In the genomic region with DNA sequence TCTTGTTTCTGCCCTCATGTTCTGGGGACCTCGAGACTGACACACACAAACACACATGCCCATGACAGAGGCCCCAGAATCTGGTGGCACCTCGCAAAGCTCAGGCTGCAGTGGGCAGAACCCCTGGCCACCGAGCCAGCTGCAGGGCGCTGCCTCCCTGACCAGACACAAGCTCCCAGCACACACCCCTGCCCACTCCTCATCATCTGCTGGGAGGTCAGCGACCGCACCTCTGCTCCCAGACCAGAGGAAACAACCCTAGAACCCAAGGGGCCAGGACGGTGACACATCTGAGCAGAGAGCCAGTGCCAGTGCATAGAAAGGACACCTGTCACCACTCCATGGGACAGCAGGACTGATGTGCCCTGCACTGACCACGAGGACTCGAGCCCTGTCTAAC, we compare ENCODE assay signal across 1 cellular context.
TF ChIP-seq lines count a peak whose summit lies in the region.

No MANE protein-coding gene starts in this region.

TF ChIP-seq in GM12878, 131 proteins besides CTCF, POLR2A, EP300 and RAD21:
- TF ChIP-seq, protein P1, sequence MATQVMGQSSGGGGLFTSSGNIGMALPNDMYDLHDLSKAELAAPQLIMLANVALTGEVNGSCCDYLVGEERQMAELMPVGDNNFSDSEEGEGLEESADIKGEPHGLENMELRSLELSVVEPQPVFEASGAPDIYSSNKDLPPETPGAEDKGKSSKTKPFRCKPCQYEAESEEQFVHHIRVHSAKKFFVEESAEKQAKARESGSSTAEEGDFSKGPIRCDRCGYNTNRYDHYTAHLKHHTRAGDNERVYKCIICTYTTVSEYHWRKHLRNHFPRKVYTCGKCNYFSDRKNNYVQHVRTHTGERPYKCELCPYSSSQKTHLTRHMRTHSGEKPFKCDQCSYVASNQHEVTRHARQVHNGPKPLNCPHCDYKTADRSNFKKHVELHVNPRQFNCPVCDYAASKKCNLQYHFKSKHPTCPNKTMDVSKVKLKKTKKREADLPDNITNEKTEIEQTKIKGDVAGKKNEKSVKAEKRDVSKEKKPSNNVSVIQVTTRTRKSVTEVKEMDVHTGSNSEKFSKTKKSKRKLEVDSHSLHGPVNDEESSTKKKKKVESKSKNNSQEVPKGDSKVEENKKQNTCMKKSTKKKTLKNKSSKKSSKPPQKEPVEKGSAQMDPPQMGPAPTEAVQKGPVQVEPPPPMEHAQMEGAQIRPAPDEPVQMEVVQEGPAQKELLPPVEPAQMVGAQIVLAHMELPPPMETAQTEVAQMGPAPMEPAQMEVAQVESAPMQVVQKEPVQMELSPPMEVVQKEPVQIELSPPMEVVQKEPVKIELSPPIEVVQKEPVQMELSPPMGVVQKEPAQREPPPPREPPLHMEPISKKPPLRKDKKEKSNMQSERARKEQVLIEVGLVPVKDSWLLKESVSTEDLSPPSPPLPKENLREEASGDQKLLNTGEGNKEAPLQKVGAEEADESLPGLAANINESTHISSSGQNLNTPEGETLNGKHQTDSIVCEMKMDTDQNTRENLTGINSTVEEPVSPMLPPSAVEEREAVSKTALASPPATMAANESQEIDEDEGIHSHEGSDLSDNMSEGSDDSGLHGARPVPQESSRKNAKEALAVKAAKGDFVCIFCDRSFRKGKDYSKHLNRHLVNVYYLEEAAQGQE (IDR thresholded peaks at IDR 0.05; ENCODE audit: low read depth, low read length) = no peak
- TF ChIP-seq NFIC (IDR thresholded peaks at IDR 0.05; ENCODE audit: low read depth, low read length) (no peak), BACH1 (IDR thresholded peaks at IDR 0.05; ENCODE audit: borderline replicate concordance) (no peak), RELA (IDR thresholded peaks at IDR 0.05; ENCODE audit: borderline replicate concordance, partially characterized antibody) (no peak), HDAC2 (IDR thresholded peaks at IDR 0.05) (no peak), SRF (IDR thresholded peaks at IDR 0.05; ENCODE audit: low read depth in 2 of 2, low read length in 2 of 2) (no peak), CBX3 (IDR thresholded peaks at IDR 0.05; ENCODE audit: borderline replicate concordance, low read depth) (no peak), KLF5 (IDR thresholded peaks at IDR 0.05; ENCODE audit: partially characterized antibody) (no peak), MYB (IDR thresholded peaks at IDR 0.05; ENCODE audit: borderline replicate concordance, low read depth, low read length) (no peak), STAT1 (conservative IDR thresholded peaks at IDR 0.05) (no peak), DPF2 (IDR thresholded peaks at IDR 0.05) (no peak), ASH2L (IDR thresholded peaks at IDR 0.05; ENCODE audit: borderline replicate concordance, low read depth) (no peak), FOXM1 (IDR thresholded peaks at IDR 0.05; ENCODE audit: low read depth, low read length) (no peak), CHD4 (IDR thresholded peaks at IDR 0.05) (no peak), ZNF384 (IDR thresholded peaks at IDR 0.05; ENCODE audit: borderline replicate concordance, low read depth, low read length) (no peak)
